ENCODE assay signal across 2 cellular contexts in the genomic region with DNA sequence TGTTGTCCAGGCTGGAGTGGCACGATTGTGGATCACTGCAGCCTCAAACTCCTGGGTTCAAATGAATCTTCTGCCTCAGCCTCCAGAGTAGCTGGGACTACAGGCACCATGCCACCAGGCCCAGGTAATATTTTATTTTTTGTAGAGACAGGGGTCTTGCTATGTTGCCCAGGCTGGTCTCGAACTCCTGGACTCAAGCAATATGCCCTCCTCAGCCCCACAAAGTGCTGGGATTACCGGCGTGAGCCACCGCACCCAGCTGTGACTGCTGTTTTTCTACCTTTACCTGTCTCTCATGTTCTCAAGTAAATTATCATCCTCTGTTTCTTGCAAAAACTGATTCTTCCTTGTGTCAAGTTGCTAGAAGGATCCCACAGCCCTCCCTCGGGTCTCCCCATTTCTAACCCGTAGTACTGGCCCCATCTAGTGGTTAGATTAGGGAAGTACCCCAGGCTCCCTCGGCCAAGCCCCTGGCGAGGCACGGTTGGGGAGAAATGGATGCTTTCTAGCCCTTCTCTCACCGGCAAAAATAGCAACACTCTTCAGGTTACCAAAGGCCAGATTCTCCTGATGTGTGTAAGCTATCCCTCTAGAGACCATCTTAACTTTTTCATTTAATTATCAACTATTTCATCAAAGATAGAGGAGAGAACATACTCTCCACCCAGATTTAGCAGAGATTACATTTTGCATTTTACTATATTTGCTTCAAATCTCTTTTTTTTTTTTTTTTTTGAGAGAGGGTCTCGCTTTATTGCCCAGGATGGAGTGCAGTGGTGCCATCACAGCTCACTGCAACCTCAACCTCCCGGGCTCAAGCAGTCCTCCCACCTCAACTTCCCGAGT.
TF ChIP-seq lines count a peak whose summit lies in the region.

No MANE protein-coding gene starts in this region.

TF ChIP-seq in A549, 52 proteins besides CTCF, POLR2A, EP300 and RAD21:
- TF ChIP-seq SMC3 (IDR thresholded peaks at IDR 0.05) (peak; percentile 98), ESRRA (IDR thresholded peaks at IDR 0.05; ENCODE audit: borderline replicate concordance, low read length) (no peak)
TF ChIP-seq in A549: peak in this region for 1.

TF ChIP-seq in WTC11, 78 proteins besides CTCF, POLR2A, EP300 and RAD21:
- no peak for TF ChIP-seq ETV6 (CRISPR knock-in tag; IDR thresholded peaks at IDR 0.05)
- no peak for TF ChIP-seq NR1H2 (CRISPR knock-in tag; IDR thresholded peaks at IDR 0.05)
- no peak for TF ChIP-seq CREB1 (CRISPR knock-in tag; IDR thresholded peaks at IDR 0.05)
- TF ChIP-seq, protein P1, sequence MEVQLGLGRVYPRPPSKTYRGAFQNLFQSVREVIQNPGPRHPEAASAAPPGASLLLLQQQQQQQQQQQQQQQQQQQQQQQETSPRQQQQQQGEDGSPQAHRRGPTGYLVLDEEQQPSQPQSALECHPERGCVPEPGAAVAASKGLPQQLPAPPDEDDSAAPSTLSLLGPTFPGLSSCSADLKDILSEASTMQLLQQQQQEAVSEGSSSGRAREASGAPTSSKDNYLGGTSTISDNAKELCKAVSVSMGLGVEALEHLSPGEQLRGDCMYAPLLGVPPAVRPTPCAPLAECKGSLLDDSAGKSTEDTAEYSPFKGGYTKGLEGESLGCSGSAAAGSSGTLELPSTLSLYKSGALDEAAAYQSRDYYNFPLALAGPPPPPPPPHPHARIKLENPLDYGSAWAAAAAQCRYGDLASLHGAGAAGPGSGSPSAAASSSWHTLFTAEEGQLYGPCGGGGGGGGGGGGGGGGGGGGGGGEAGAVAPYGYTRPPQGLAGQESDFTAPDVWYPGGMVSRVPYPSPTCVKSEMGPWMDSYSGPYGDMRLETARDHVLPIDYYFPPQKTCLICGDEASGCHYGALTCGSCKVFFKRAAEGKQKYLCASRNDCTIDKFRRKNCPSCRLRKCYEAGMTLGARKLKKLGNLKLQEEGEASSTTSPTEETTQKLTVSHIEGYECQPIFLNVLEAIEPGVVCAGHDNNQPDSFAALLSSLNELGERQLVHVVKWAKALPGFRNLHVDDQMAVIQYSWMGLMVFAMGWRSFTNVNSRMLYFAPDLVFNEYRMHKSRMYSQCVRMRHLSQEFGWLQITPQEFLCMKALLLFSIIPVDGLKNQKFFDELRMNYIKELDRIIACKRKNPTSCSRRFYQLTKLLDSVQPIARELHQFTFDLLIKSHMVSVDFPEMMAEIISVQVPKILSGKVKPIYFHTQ (CRISPR knock-in tag; IDR thresholded peaks at IDR 0.05) = no peak
- peak; percentile 88 for TF ChIP-seq GTF2I (CRISPR knock-in tag; conservative IDR thresholded peaks at IDR 0.05)
- TF ChIP-seq, protein P2, sequence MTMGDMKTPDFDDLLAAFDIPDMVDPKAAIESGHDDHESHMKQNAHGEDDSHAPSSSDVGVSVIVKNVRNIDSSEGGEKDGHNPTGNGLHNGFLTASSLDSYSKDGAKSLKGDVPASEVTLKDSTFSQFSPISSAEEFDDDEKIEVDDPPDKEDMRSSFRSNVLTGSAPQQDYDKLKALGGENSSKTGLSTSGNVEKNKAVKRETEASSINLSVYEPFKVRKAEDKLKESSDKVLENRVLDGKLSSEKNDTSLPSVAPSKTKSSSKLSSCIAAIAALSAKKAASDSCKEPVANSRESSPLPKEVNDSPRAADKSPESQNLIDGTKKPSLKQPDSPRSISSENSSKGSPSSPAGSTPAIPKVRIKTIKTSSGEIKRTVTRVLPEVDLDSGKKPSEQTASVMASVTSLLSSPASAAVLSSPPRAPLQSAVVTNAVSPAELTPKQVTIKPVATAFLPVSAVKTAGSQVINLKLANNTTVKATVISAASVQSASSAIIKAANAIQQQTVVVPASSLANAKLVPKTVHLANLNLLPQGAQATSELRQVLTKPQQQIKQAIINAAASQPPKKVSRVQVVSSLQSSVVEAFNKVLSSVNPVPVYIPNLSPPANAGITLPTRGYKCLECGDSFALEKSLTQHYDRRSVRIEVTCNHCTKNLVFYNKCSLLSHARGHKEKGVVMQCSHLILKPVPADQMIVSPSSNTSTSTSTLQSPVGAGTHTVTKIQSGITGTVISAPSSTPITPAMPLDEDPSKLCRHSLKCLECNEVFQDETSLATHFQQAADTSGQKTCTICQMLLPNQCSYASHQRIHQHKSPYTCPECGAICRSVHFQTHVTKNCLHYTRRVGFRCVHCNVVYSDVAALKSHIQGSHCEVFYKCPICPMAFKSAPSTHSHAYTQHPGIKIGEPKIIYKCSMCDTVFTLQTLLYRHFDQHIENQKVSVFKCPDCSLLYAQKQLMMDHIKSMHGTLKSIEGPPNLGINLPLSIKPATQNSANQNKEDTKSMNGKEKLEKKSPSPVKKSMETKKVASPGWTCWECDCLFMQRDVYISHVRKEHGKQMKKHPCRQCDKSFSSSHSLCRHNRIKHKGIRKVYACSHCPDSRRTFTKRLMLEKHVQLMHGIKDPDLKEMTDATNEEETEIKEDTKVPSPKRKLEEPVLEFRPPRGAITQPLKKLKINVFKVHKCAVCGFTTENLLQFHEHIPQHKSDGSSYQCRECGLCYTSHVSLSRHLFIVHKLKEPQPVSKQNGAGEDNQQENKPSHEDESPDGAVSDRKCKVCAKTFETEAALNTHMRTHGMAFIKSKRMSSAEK (CRISPR knock-in tag; IDR thresholded peaks at IDR 0.05; ENCODE audit: borderline replicate concordance) = no peak
- TF ChIP-seq NR2C2 (CRISPR knock-in tag; IDR thresholded peaks at IDR 0.05) = no peak
- TF ChIP-seq ZNF121 (CRISPR knock-in tag; IDR thresholded peaks at IDR 0.05) = peak; percentile 97
- TF ChIP-seq KAT7 (CRISPR knock-in tag; IDR thresholded peaks at IDR 0.05; ENCODE audit: borderline replicate concordance) = no peak
- TF ChIP-seq JAZF1 (CRISPR knock-in tag; IDR thresholded peaks at IDR 0.05) = no peak
- TF ChIP-seq, protein P3, sequence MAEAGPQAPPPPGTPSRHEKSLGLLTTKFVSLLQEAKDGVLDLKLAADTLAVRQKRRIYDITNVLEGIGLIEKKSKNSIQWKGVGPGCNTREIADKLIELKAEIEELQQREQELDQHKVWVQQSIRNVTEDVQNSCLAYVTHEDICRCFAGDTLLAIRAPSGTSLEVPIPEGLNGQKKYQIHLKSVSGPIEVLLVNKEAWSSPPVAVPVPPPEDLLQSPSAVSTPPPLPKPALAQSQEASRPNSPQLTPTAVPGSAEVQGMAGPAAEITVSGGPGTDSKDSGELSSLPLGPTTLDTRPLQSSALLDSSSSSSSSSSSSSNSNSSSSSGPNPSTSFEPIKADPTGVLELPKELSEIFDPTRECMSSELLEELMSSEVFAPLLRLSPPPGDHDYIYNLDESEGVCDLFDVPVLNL (CRISPR knock-in tag; IDR thresholded peaks at IDR 0.05; ENCODE audit: borderline replicate concordance, low read depth) = no peak
- TF ChIP-seq, protein P4, sequence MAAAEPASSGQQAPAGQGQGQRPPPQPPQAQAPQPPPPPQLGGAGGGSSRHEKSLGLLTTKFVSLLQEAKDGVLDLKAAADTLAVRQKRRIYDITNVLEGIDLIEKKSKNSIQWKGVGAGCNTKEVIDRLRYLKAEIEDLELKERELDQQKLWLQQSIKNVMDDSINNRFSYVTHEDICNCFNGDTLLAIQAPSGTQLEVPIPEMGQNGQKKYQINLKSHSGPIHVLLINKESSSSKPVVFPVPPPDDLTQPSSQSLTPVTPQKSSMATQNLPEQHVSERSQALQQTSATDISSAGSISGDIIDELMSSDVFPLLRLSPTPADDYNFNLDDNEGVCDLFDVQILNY (CRISPR knock-in tag; IDR thresholded peaks at IDR 0.05) = no peak
- TF ChIP-seq, protein P5, sequence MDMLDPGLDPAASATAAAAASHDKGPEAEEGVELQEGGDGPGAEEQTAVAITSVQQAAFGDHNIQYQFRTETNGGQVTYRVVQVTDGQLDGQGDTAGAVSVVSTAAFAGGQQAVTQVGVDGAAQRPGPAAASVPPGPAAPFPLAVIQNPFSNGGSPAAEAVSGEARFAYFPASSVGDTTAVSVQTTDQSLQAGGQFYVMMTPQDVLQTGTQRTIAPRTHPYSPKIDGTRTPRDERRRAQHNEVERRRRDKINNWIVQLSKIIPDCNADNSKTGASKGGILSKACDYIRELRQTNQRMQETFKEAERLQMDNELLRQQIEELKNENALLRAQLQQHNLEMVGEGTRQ (CRISPR knock-in tag; IDR thresholded peaks at IDR 0.05) = no peak
